ENCODE assay signal across 1 cellular context in genomic region chr15:75929799-75930565, GRCh38.
TF ChIP-seq lines count a peak whose summit lies in the region.

No MANE protein-coding gene starts in this region.

TF ChIP-seq in HEK293, 187 proteins besides CTCF, POLR2A, EP300 and RAD21 (continued from another document):
- TF ChIP-seq SP7 (tag by site-specific recombination; IDR thresholded peaks at IDR 0.05) (peak; percentile 76), ZNF133 (tag by site-specific recombination; IDR thresholded peaks at IDR 0.05) (no peak)
